In the genomic region with DNA sequence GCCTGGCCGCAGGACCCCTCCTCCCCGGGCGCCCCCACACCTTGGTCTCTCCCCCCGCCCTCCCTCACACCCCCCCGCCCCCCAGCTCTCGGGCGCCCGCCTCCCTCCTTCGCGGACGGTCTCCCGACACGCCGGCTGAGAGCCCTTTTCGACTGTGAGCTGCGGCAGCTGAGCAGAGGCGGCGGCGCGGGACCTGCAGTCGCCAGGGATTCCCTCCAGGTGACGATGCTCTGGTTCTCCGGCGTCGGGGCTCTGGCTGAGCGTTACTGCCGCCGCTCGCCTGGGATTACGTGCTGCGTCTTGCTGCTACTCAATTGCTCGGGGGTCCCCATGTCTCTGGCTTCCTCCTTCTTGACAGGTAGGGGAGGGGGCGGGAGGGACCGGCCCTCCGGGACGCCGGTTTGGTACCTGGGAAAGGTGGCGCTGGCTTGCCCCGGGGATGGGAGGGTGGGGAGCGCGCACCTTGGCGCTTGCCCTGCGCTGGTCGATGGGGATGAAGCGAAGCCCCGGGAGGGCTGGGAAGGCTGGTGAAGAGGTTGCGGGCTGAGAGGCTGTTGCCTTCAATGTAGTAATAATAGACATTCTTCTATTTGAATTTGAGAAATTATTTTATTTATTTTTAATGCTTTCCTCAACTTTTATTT, we compare ENCODE assay signal across 8 cellular contexts. TPM values are rescaled to one million over a fixed set of nuclear protein-coding genes. Genes with fewer than 3 reads are reported as not detected.
DNase-seq lines count a peak whose midpoint lies in the region; ATAC-seq lines count a peak whose summit lies in the region.

Gene BMPER, plus strand, starts transcription at position 151 of the 644 bp plus-strand sequence. Its CDS starts 75 bp downstream, at position 226.

- H3K27me3 Mint-ChIP-seq in activated CD8-positive, alpha-beta memory T cell treated with anti-CD3 and anti-CD28 coated beads, Interleukin-2, amount 10 ng/mL, durations not matched to agents 7 days and 5 days, result peaks cover 78% of the 10 kb centered on the region
- H3K27me3 Mint-ChIP-seq in central memory CD8-positive, alpha-beta T cell, result peaks cover 81% of the 10 kb centered on the region
- H3K27me3 Mint-ChIP-seq in stimulated activated memory B cell treated with anti-CD40 and anti-IgM and Interleukin-4, amounts not matched to agents 10 μg/mL and 1 μg/mL and 100 μg/mL, for 72 hours, result peaks cover 76% of the 10 kb centered on the region

- DNase-seq in activated CD8-positive, alpha-beta memory T cell treated with anti-CD3 and anti-CD28 coated beads, Interleukin-2, amount 10 ng/mL, durations not matched to agents 7 days and 5 days, result no peak
- no peak for DNase-seq in activated CD8-positive, alpha-beta memory T cell treated with anti-CD3 and anti-CD28 coated beads for 24 hours
- DNase-seq in NCI-H526 treated with DMSO at 0.1 percent for 48 hours (lab: John Stamatoyannopoulos, UW) (peak; percentile 76), left colon (peak; percentile 28 to 32), GM19240 (ENCODE audit: insufficient read length, low spot score) (no peak)
- DNase-seq in central memory CD8-positive, alpha-beta T cell (ENCODE audit: low spot score in 2 of 2), result no peak

- intact Hi-C loops in left colon (cut with DNase I, micrococcal nuclease), result no loop called here

- ATAC-seq in activated CD8-positive, alpha-beta memory T cell treated with anti-CD3 and anti-CD28 coated beads, Interleukin-2, amount 10 ng/mL, durations not matched to agents 7 days and 5 days, result no peak
- ATAC-seq in central memory CD8-positive, alpha-beta T cell (replicated peaks; ENCODE audit: extremely low read depth, poor library complexity, severe bottlenecking), result no peak
- peak; percentile 44 for ATAC-seq in left colon
- peak; percentile 22 for ATAC-seq in stimulated activated memory B cell treated with anti-CD40 and anti-IgM and Interleukin-4, amounts not matched to agents 10 μg/mL and 1 μg/mL and 100 μg/mL, for 72 hours
- ATAC-seq in GM19023 (IDR thresholded peaks at IDR 0.05; ENCODE audit: unreplicated experiment), result no peak

- no peaks in the 10 kb centered on the region for H3K9me3 Mint-ChIP-seq in activated CD8-positive, alpha-beta memory T cell treated with anti-CD3 and anti-CD28 coated beads, Interleukin-2, amount 10 ng/mL, durations not matched to agents 7 days and 5 days (ENCODE audit: low read depth)
- no peaks in the 10 kb centered on the region for H3K9me3 Mint-ChIP-seq in central memory CD8-positive, alpha-beta T cell
- no peaks in the 10 kb centered on the region for H3K9me3 Mint-ChIP-seq in stimulated activated memory B cell treated with anti-CD40 and anti-IgM and Interleukin-4, amounts not matched to agents 10 μg/mL and 1 μg/mL and 100 μg/mL, for 72 hours

- no peaks in the 10 kb centered on the region for H3K36me3 Mint-ChIP-seq in activated CD8-positive, alpha-beta memory T cell treated with anti-CD3 and anti-CD28 coated beads, Interleukin-2, amount 10 ng/mL, durations not matched to agents 7 days and 5 days
- H3K36me3 Mint-ChIP-seq in central memory CD8-positive, alpha-beta T cell (ENCODE audit: insufficient read depth), result peaks cover 1% of the 10 kb centered on the region
- H3K36me3 Mint-ChIP-seq in stimulated activated memory B cell treated with anti-CD40 and anti-IgM and Interleukin-4, amounts not matched to agents 10 μg/mL and 1 μg/mL and 100 μg/mL, for 72 hours, result no peaks in the 10 kb centered on the region

- peaks cover 6% of the 10 kb centered on the region for H3K4me1 Mint-ChIP-seq in activated CD8-positive, alpha-beta memory T cell treated with anti-CD3 and anti-CD28 coated beads, Interleukin-2, amount 10 ng/mL, durations not matched to agents 7 days and 5 days
- H3K4me1 Mint-ChIP-seq in central memory CD8-positive, alpha-beta T cell, result peaks cover 7% of the 10 kb centered on the region
- H3K4me1 Mint-ChIP-seq in stimulated activated memory B cell treated with anti-CD40 and anti-IgM and Interleukin-4, amounts not matched to agents 10 μg/mL and 1 μg/mL and 100 μg/mL, for 72 hours, result peaks cover 11% of the 10 kb centered on the region

- H3K27ac Mint-ChIP-seq in activated CD8-positive, alpha-beta memory T cell treated with anti-CD3 and anti-CD28 coated beads, Interleukin-2, amount 10 ng/mL, durations not matched to agents 7 days and 5 days, result no peak within 1 kb of the TSS
- no peak within 1 kb of the TSS for H3K27ac Mint-ChIP-seq in central memory CD8-positive, alpha-beta T cell (ENCODE audit: low read depth)
- no peak within 1 kb of the TSS for H3K27ac Mint-ChIP-seq in stimulated activated memory B cell treated with anti-CD40 and anti-IgM and Interleukin-4, amounts not matched to agents 10 μg/mL and 1 μg/mL and 100 μg/mL, for 72 hours

- peak within 1 kb of the TSS; percentile 57 for H3K4me3 Mint-ChIP-seq in activated CD8-positive, alpha-beta memory T cell treated with anti-CD3 and anti-CD28 coated beads, Interleukin-2, amount 10 ng/mL, durations not matched to agents 7 days and 5 days
- H3K4me3 Mint-ChIP-seq in central memory CD8-positive, alpha-beta T cell, result peak within 1 kb of the TSS; percentile 70
- peak within 1 kb of the TSS; percentile 78 for H3K4me3 Mint-ChIP-seq in stimulated activated memory B cell treated with anti-CD40 and anti-IgM and Interleukin-4, amounts not matched to agents 10 μg/mL and 1 μg/mL and 100 μg/mL, for 72 hours

- CTCF ChIA-PET in activated CD8-positive, alpha-beta memory T cell treated with anti-CD3 and anti-CD28 coated beads, Interleukin-2, amount 10 ng/mL, durations not matched to agents 7 days and 5 days (lab: Charles Lee), result interaction anchor here (2.4 to 2.7 kb wide), 2 partner anchors 10 to 27 kb away, joined by 8 to 10 read pairs; no protein-coding TSS in a partner anchor

RNA-seq across cellular contexts. Expression of gene BMPER, which starts in this region (rescaled TPM):
- total RNA-seq in activated CD8-positive, alpha-beta memory T cell treated with anti-CD3 and anti-CD28 coated beads, Interleukin-2, amount 10 ng/mL, durations not matched to agents 7 days and 5 days, result not detected
- 1 to 10 TPM; 1.2 to 1.5 TPM for total RNA-seq in left colon

Comparison
In these comparisons a context has a peak if more than half of its experiments do, and no peak if none do; other contexts are left out.
1. ATAC-seq: peak in left colon (single experiment) and stimulated activated memory B cell treated with anti-CD40 and anti-IgM and Interleukin-4, amounts not matched to agents 10 μg/mL and 1 μg/mL and 100 μg/mL, for 72 hours (single experiment); none in activated CD8-positive, alpha-beta memory T cell treated with anti-CD3 and anti-CD28 coated beads, Interleukin-2, amount 10 ng/mL, durations not matched to agents 7 days and 5 days (single experiment), central memory CD8-positive, alpha-beta T cell (single experiment) and GM19023 (single experiment).
2. DNase-seq: peak in NCI-H526 treated with DMSO at 0.1 percent for 48 hours (single experiment) and left colon (2 of 2); none in activated CD8-positive, alpha-beta memory T cell treated with anti-CD3 and anti-CD28 coated beads, Interleukin-2, amount 10 ng/mL, durations not matched to agents 7 days and 5 days (single experiment), activated CD8-positive, alpha-beta memory T cell treated with anti-CD3 and anti-CD28 coated beads for 24 hours (single experiment), central memory CD8-positive, alpha-beta T cell (0 of 2) and GM19240 (single experiment).
3. Peak in every context shown above with its lines, with median percentiles within 50 percentile points of each other: H3K4me3 Mint-ChIP-seq.